8 cellular contexts compared by ENCODE assay signal in the genomic region with DNA sequence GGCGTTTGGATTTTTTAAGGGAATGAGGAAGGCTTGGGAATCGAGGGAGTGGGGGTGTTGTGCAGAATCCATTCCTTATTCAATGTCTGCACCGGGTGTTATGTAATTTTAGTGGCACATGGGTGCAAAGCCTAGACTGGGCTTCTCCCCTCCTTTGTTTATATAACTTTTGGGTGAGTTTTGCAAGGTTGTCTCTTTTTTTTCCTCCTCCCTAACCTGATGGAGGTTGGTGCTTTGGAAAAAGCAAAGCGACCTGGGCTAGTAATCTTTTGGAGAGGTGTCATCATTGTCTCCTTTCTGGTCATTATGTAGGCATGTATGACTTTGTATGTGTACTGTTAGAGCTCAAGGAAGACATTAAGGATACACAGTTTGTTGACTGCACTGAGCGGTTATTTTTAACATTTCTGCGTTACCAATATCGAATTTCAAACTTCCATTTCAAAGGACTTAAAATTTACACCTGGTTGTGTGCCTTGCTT. TPM values are rescaled to one million over a fixed set of nuclear protein-coding genes. Genes with fewer than 3 reads are reported as not detected.
DNase-seq lines count a peak whose midpoint lies in the region; ATAC-seq, FAIRE-seq and TF ChIP-seq lines count a peak whose summit lies in the region.

No MANE protein-coding gene starts in this region.

- H3K9ac ChIP-seq in kidney (ENCODE audit: low read length in 2 of 2): peak overlapping the region; percentile 89 to 91

- no peak for TF ChIP-seq CTCF in kidney (IDR thresholded peaks at IDR 0.05; ENCODE audit: borderline replicate concordance, extremely low read depth, insufficient read depth)

- no peaks in the 10 kb centered on the region for H3K9me3 Mint-ChIP-seq in activated naive CD4-positive, alpha-beta T cell treated with anti-CD3 and anti-CD28 coated beads, Interleukin-2, amount 10 ng/mL, durations not matched to agents 7 days and 5 days
- H3K9me3 Mint-ChIP-seq in activated naive CD4-positive, alpha-beta T cell treated with anti-CD3 and anti-CD28 coated beads, Interleukin-2, amount 50 U/mL, for 72 hours: no peaks in the 10 kb centered on the region

- peaks cover 19 to 22% of the 10 kb centered on the region in 2 donors for H3K4me1 ChIP-seq in kidney (ENCODE audit: control insufficient read depth in 1 of 2, insufficient read depth in 1 of 2, low read depth in 1 of 2, low read length in 2 of 2)

- H3K4me3 ChIP-seq in kidney (ENCODE audit: low read length in 2 of 2): peak overlapping the region; percentile 71 to 89

- DNase-seq in activated naive CD4-positive, alpha-beta T cell treated with anti-CD3 and anti-CD28 coated beads, Interleukin-2, amount 10 ng/mL, durations not matched to agents 7 days and 5 days: no peak
- no peak for DNase-seq in activated naive CD4-positive, alpha-beta T cell treated with Interleukin-2 at 50 U/mL for 16 hours
- no peak for DNase-seq in activated naive CD4-positive, alpha-beta T cell treated with anti-CD3 and anti-CD28 coated beads, Interleukin-2, amount 50 U/mL, for 72 hours (ENCODE audit: low spot score in 2 of 2)
- DNase-seq in kidney (no peak), NCI-H2196 (lab: John Stamatoyannopoulos, UW; ENCODE audit: unreplicated experiment) (no peak)
- DNase-seq in stimulated activated CD4-positive, alpha-beta T cell treated with anti-CD3 and anti-CD28 coated beads, Interleukin-2, amount 100 ng/mL, for 48 hours: no peak

- no peaks in the 10 kb centered on the region for H3K36me3 ChIP-seq in kidney (ENCODE audit: control insufficient read depth in 1 of 2, insufficient read depth in 2 of 2, low read length in 2 of 2)

- no peak for ATAC-seq in activated naive CD4-positive, alpha-beta T cell treated with anti-CD3 and anti-CD28 coated beads, Interleukin-2, amount 50 U/mL, for 72 hours
- no peak for ATAC-seq in activated CD4-positive, CD25-positive, alpha-beta regulatory T cell treated with anti-CD3 and anti-CD28 coated beads, Interleukin-2, amount 50 U/mL, for 24 hours

- CTCF ChIA-PET in activated naive CD4-positive, alpha-beta T cell treated with anti-CD3 and anti-CD28 coated beads, Interleukin-2, amount 10 ng/mL, durations not matched to agents 7 days and 5 days (lab: Charles Lee): interaction anchor here (1.0 kb wide), 1 partner anchor 37 kb away, joined by 3 read pairs; no protein-coding TSS in a partner anchor

- H3K27ac Mint-ChIP-seq in activated naive CD4-positive, alpha-beta T cell treated with anti-CD3 and anti-CD28 coated beads, Interleukin-2, amount 10 ng/mL, durations not matched to agents 7 days and 5 days: peak overlapping the region; percentile 100
- H3K27ac Mint-ChIP-seq in activated naive CD4-positive, alpha-beta T cell treated with anti-CD3 and anti-CD28 coated beads, Interleukin-2, amount 50 U/mL, for 72 hours: peak overlapping the region; percentile 90 to 99

- H3K4me3 Mint-ChIP-seq in activated naive CD4-positive, alpha-beta T cell treated with anti-CD3 and anti-CD28 coated beads, Interleukin-2, amount 10 ng/mL, durations not matched to agents 7 days and 5 days: peak overlapping the region; percentile 100

- H3K9me3 ChIP-seq in kidney (ENCODE audit: control insufficient read depth in 1 of 2, low read length in 2 of 2): no peaks in the 10 kb centered on the region

- peaks cover 4% of the 10 kb centered on the region for H3K27me3 Mint-ChIP-seq in activated naive CD4-positive, alpha-beta T cell treated with anti-CD3 and anti-CD28 coated beads, Interleukin-2, amount 10 ng/mL, durations not matched to agents 7 days and 5 days

- intact Hi-C loops in kidney (cut with DNase I): no loop called here

- peaks cover 19% of the 10 kb centered on the region for H3K36me3 Mint-ChIP-seq in activated naive CD4-positive, alpha-beta T cell treated with anti-CD3 and anti-CD28 coated beads, Interleukin-2, amount 10 ng/mL, durations not matched to agents 7 days and 5 days
- peaks cover 19 to 26% of the 10 kb centered on the region in 2 donors for H3K36me3 Mint-ChIP-seq in activated naive CD4-positive, alpha-beta T cell treated with anti-CD3 and anti-CD28 coated beads, Interleukin-2, amount 50 U/mL, for 72 hours

- peak overlapping the region; percentile 96 to 97 for H3K27ac ChIP-seq in kidney (ENCODE audit: low read depth in 2 of 2, low read length in 2 of 2)
- peak overlapping the region; percentile 91 for H3K27ac ChIP-seq in temporal lobe (ENCODE audit: low read depth, low read length)

- FAIRE-seq in kidney (lab: Jason Lieb, UNC): no peak

- peaks cover 56% of the 10 kb centered on the region for H3K4me1 Mint-ChIP-seq in activated naive CD4-positive, alpha-beta T cell treated with anti-CD3 and anti-CD28 coated beads, Interleukin-2, amount 10 ng/mL, durations not matched to agents 7 days and 5 days

RNA-seq across cellular contexts. Expression of gene SMARCA2, which starts 3.1 kb away (rescaled TPM):
- 100 to 1,000 TPM; 103 to 137 TPM for total RNA-seq in activated naive CD4-positive, alpha-beta T cell treated with anti-CD3 and anti-CD28 coated beads, Interleukin-2, amount 50 U/mL, for 72 hours
- total RNA-seq in kidney (189 TPM), temporal lobe (194 TPM)
- polyA plus RNA-seq in kidney (ENCODE audit: insufficient read depth, low read depth, low replicate concordance): 54.3 TPM
